In genomic region chr5:126449751-126450271, GRCh38 we compare ENCODE assay signal across 8 cellular contexts. TPM values are rescaled to one million over a fixed set of nuclear protein-coding genes. Genes with fewer than 3 reads are reported as not detected.
A peak's percentile ranks its signal among the peaks of the same experiment; 100 is the strongest.
DNase-seq lines count a peak whose midpoint lies in the region; ATAC-seq and TF ChIP-seq lines count a peak whose summit lies in the region.

No MANE protein-coding gene starts in this region.

- ATAC-seq in GM18502 (IDR thresholded peaks at IDR 0.05; ENCODE audit: poor library complexity, unreplicated experiment) (peak; percentile 86), HG02678 (IDR thresholded peaks at IDR 0.05; ENCODE audit: unreplicated experiment) (peak; percentile 71), body of pancreas (no peak)
- peak; percentile 88 to 94 for ATAC-seq in activated naive CD4-positive, alpha-beta T cell treated with anti-CD3 and anti-CD28 coated beads, Interleukin-2, amount 50 U/mL, for 72 hours

- H3K27ac Mint-ChIP-seq in activated naive CD4-positive, alpha-beta T cell treated with anti-CD3 and anti-CD28 coated beads, Interleukin-2, amount 50 U/mL, for 72 hours: peak overlapping the region; percentile 98
- H3K27ac Mint-ChIP-seq in immature natural killer cell: peak overlapping the region; percentile 96 to 99 (median 98)

- TF ChIP-seq POLR2A in body of pancreas (IDR thresholded peaks at IDR 0.05): peak in 1 of 3 donors; percentile 7

- POLR2A ChIA-PET in RWPE1 (lab: Yijun Ruan, JAX; ENCODE audit: low non-redundant PET): no interaction called here

- WGBS in body of pancreas, 2 donors: 70 to 73% methylated on average over 8 of the region's 8 CpGs

- intact Hi-C loops in body of pancreas (cut with DNase I): no loop called here

- no peaks in the 10 kb centered on the region for H3K4me1 ChIP-seq in body of pancreas

- no peaks in the 10 kb centered on the region for H3K9me3 Mint-ChIP-seq in activated naive CD4-positive, alpha-beta T cell treated with anti-CD3 and anti-CD28 coated beads, Interleukin-2, amount 50 U/mL, for 72 hours
- no peaks in the 10 kb centered on the region for H3K9me3 Mint-ChIP-seq in immature natural killer cell

- H3K36me3 ChIP-seq in body of pancreas (replicated peaks in 1 of 2; ENCODE audit: insufficient read depth in 1 of 2, low read depth in 2 of 2): no peaks in the 10 kb centered on the region

- H3K9me3 ChIP-seq in body of pancreas: no peaks in the 10 kb centered on the region

- no peaks in the 10 kb centered on the region for H3K27me3 ChIP-seq in body of pancreas

- peaks cover 2 to 10% (median 4%) of the 10 kb centered on the region in 3 donors for H3K27me3 Mint-ChIP-seq in immature natural killer cell (ENCODE audit: low read depth in 3 of 3)

- DNase-seq in RWPE1 (ENCODE audit: low spot score) (peak; percentile 64), immature natural killer cell (peak; percentile 54 to 61 (median 58)), NCI-H69 (lab: John Stamatoyannopoulos, UW) (no peak), body of pancreas (no peak)
- DNase-seq in activated naive CD4-positive, alpha-beta T cell treated with anti-CD3 and anti-CD28 coated beads, Interleukin-2, amount 50 U/mL, for 72 hours (ENCODE audit: low spot score in 2 of 2): peak; percentile 54 to 69
- DNase-seq in stimulated activated CD4-positive, alpha-beta T cell treated with anti-CD3 and anti-CD28 coated beads, TNF-alpha, amount 100 ng/mL, for 24 hours (ENCODE audit: low read depth in 3 of 3): peak; percentile 36 to 59 (median 42)

- H3K27ac ChIP-seq in RWPE1: no peak overlapping the region
- no peak overlapping the region for H3K27ac ChIP-seq in body of pancreas

- H3K4me3 ChIP-seq in body of pancreas: no peak overlapping the region

- peak overlapping the region; percentile 83 to 92 (median 87) for H3K4me3 Mint-ChIP-seq in immature natural killer cell

- TF ChIP-seq CTCF in RWPE1 (conservative IDR thresholded peaks at IDR 0.05; ENCODE audit: low read depth): no peak
- TF ChIP-seq CTCF in body of pancreas (IDR thresholded peaks at IDR 0.05): no peak

- peaks cover 54 to 59% of the 10 kb centered on the region in 2 donors for H3K4me1 Mint-ChIP-seq in immature natural killer cell

- peaks cover 0 to 23% of the 10 kb centered on the region in 2 donors for H3K36me3 Mint-ChIP-seq in activated naive CD4-positive, alpha-beta T cell treated with anti-CD3 and anti-CD28 coated beads, Interleukin-2, amount 50 U/mL, for 72 hours
- peaks cover under 1 to 6% (median 5%) of the 10 kb centered on the region in 3 donors for H3K36me3 Mint-ChIP-seq in immature natural killer cell

- CTCF ChIA-PET in RWPE1 (lab: Yijun Ruan, JAX): interaction anchor here (0.6 to 1.0 kb wide), 2 partner anchors 12 to 1636 kb away, joined by 3 to 10 read pairs; no protein-coding TSS in a partner anchor

RNA-seq across cellular contexts. Expression of gene GRAMD2B, which starts 26.6 kb away (rescaled TPM):
- 1 to 10 TPM; 9.5 to 9.6 TPM for total RNA-seq in activated naive CD4-positive, alpha-beta T cell treated with anti-CD3 and anti-CD28 coated beads, Interleukin-2, amount 50 U/mL, for 72 hours
- polyA plus RNA-seq in immature natural killer cell: 10 to 100 TPM in 1 of 3 donors, 1 to 10 TPM in 2; 1.4 to 10.3 (median 4.4) TPM
- total RNA-seq in body of pancreas: 10 to 100 TPM; 34.9 to 35.8 TPM

Comparison
In these comparisons a context has a peak if more than half of its experiments do, and no peak if none do; other contexts are left out.
1. DNase-seq: peak in RWPE1 (single experiment), activated naive CD4-positive, alpha-beta T cell treated with anti-CD3 and anti-CD28 coated beads, Interleukin-2, amount 50 U/mL, for 72 hours (2 of 2), immature natural killer cell (3 of 3) and stimulated activated CD4-positive, alpha-beta T cell treated with anti-CD3 and anti-CD28 coated beads, TNF-alpha, amount 100 ng/mL, for 24 hours (3 of 3); none in NCI-H69 (single experiment) and body of pancreas (0 of 4).